Comparison of ENCODE assay signal across 8 cellular contexts in the genomic region with DNA sequence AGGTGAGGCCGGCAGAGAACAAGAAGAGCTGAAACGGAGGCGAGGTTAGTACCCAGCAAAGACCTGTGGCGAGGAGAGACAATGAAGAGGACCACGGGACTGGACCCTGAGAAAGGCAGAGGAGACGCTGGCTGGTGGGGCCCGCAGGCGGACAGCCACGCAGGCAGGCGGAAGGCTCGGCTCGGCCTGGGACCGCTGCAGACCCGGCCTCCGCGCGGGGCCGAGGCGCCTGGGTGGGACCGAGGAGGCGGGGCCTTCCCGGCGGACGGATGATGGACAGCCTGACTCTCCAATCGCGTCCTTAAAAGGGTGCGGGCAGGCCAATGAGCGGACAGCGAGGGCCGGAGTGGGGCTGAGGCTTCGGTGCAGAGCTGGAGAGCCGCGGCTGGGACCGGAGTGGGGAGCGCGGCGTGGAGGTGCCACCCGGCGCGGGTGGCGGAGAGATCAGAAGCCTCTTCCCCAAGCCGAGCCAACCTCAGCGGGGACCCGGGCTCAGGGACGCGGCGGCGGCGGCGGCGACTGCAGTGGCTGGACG. TPM values are rescaled to one million over a fixed set of nuclear protein-coding genes. Genes with fewer than 3 reads are reported as not detected.
A peak's percentile ranks its signal among the peaks of the same experiment; 100 is the strongest.
DNase-seq lines count a peak whose midpoint lies in the region; ATAC-seq and TF ChIP-seq lines count a peak whose summit lies in the region.

A gene (plus strand): TSS at position 366 of the 535 bp plus-strand sequence. CDS start 170 bp downstream, outside the sequence.

- no peaks in the 10 kb centered on the region for H3K9me3 Mint-ChIP-seq in naive thymus-derived CD8-positive, alpha-beta T cell
- H3K9me3 Mint-ChIP-seq in stimulated activated naive B cell treated with anti-CD40 and anti-IgM and Interleukin-4, amounts not matched to agents 10 μg/mL and 1 μg/mL and 100 μg/mL, for 72 hours = no peaks in the 10 kb centered on the region

- ATAC-seq in DND-41 (ENCODE audit: insufficient read depth, low read depth) (peak; percentile 96), GM21737 (IDR thresholded peaks at IDR 0.05; ENCODE audit: unreplicated experiment) (peak; percentile 89)
- peak; percentile 95 to 97 for ATAC-seq in naive thymus-derived CD8-positive, alpha-beta T cell
- peak; percentile 94 to 98 for ATAC-seq in stimulated activated naive B cell treated with anti-CD40 and anti-IgM and Interleukin-4, amounts not matched to agents 10 μg/mL and 1 μg/mL and 100 μg/mL, for 72 hours (replicated peaks)

- POLR2A ChIA-PET in naive thymus-derived CD8-positive, alpha-beta T cell (lab: Charles Lee) = interaction anchor here (1.3 kb wide), 2 partner anchors 13 to 107 kb away, joined by 3 read pairs; no protein-coding TSS in a partner anchor

- peak within 1 kb of the TSS; percentile 95 for H2AFZ ChIP-seq in DND-41 (ENCODE audit: low read depth, low read length)
- H2AFZ ChIP-seq in fibroblast of lung (ENCODE audit: low read length) = peak within 1 kb of the TSS; percentile 96

- H3K36me3 ChIP-seq in DND-41 (ENCODE audit: insufficient read depth, low read length) (peaks cover 9% of the 10 kb centered on the region; the same call in 1 of the 2 replicates), fibroblast of lung (ENCODE audit: control insufficient read depth, insufficient read depth, low read length) (no peaks in the 10 kb centered on the region)

- H3K4me1 Mint-ChIP-seq in naive thymus-derived CD8-positive, alpha-beta T cell = peaks cover 22 to 59% (median 41%) of the 10 kb centered on the region in 4 donors
- peaks cover 49 to 55% of the 10 kb centered on the region in 2 donors for H3K4me1 Mint-ChIP-seq in stimulated activated naive B cell treated with anti-CD40 and anti-IgM and Interleukin-4, amounts not matched to agents 10 μg/mL and 1 μg/mL and 100 μg/mL, for 72 hours

- peak within 1 kb of the TSS; percentile 90 to 98 (median 96) for H3K4me3 Mint-ChIP-seq in naive thymus-derived CD8-positive, alpha-beta T cell
- peak within 1 kb of the TSS; percentile 92 to 99 for H3K4me3 Mint-ChIP-seq in stimulated activated naive B cell treated with anti-CD40 and anti-IgM and Interleukin-4, amounts not matched to agents 10 μg/mL and 1 μg/mL and 100 μg/mL, for 72 hours

- H3K4me2 ChIP-seq in DND-41 (ENCODE audit: insufficient read depth, low read length) = peak within 1 kb of the TSS; percentile 91
- H3K4me2 ChIP-seq in fibroblast of lung (ENCODE audit: extremely low read depth, insufficient read depth, low read length) = peak within 1 kb of the TSS; percentile 88

- DNase-seq in DND-41 (peak; percentile 94), KG1 (lab: John Stamatoyannopoulos, UW) (peak; percentile 70), RKO (ENCODE audit: low spot score) (peak; percentile 90), fibroblast of lung (ENCODE audit: low read depth in 2 of 2) (peak; percentile 95 to 99)
- DNase-seq in activated T-helper 1 cell treated with anti-CD3 and anti-CD28 coated beads, Interleukin-2, amount 50 U/mL, for 16 hours (ENCODE audit: low read depth in 1 of 2, low spot score in 1 of 2) = peak; percentile 84 to 87
- peak; percentile 80 to 96 (median 90) for DNase-seq in naive thymus-derived CD8-positive, alpha-beta T cell
- DNase-seq in stimulated activated naive B cell treated with anti-CD40 and anti-IgM and Interleukin-4, amounts not matched to agents 10 μg/mL and 1 μg/mL and 100 μg/mL, for 72 hours = peak; percentile 93

- peak within 1 kb of the TSS; percentile 68 for H3K27ac ChIP-seq in DND-41 (ENCODE audit: low read length)
- H3K27ac ChIP-seq in fibroblast of lung (ENCODE audit: insufficient read depth, low read length) = peak within 1 kb of the TSS; percentile 83

- peaks cover 0 to 9% (median 0%) of the 10 kb centered on the region in 5 donors for H3K27me3 Mint-ChIP-seq in naive thymus-derived CD8-positive, alpha-beta T cell
- no peaks in the 10 kb centered on the region for H3K27me3 Mint-ChIP-seq in stimulated activated naive B cell treated with anti-CD40 and anti-IgM and Interleukin-4, amounts not matched to agents 10 μg/mL and 1 μg/mL and 100 μg/mL, for 72 hours

- H3K9me3 ChIP-seq in DND-41 (ENCODE audit: insufficient read depth, low read length, severe bottlenecking) = no peaks in the 10 kb centered on the region
- H3K9me3 ChIP-seq in fibroblast of lung (ENCODE audit: control insufficient read depth, insufficient read depth, low read depth, low read length) = no peaks in the 10 kb centered on the region

- H3K27ac Mint-ChIP-seq in naive thymus-derived CD8-positive, alpha-beta T cell = peak within 1 kb of the TSS; percentile 81 to 93 (median 88)
- H3K27ac Mint-ChIP-seq in stimulated activated naive B cell treated with anti-CD40 and anti-IgM and Interleukin-4, amounts not matched to agents 10 μg/mL and 1 μg/mL and 100 μg/mL, for 72 hours = peak within 1 kb of the TSS; percentile 98

- H3K4me3 ChIP-seq in DND-41 (ENCODE audit: low read depth in 1 of 2, low read length in 2 of 2) = peak within 1 kb of the TSS; percentile 71 to 77
- H3K4me3 ChIP-seq in fibroblast of lung (replicated peaks in 1 of 4; ENCODE audit: control extremely low read depth in 1 of 4, insufficient read depth in 1 of 4, low read depth in 3 of 4, low read length in 4 of 4) = peak within 1 kb of the TSS; percentile 71 to 88 (median 73)

- peaks cover 14% of the 10 kb centered on the region for H4K20me1 ChIP-seq in DND-41 (ENCODE audit: insufficient read depth, low read length)
- no peaks in the 10 kb centered on the region for H4K20me1 ChIP-seq in fibroblast of lung (ENCODE audit: control insufficient read depth, extremely low read depth, insufficient read depth, low read length)

- TF ChIP-seq CTCF in DND-41 (IDR thresholded peaks at IDR 0.05; ENCODE audit: borderline replicate concordance, extremely low read depth, low read length, poor library complexity, severe bottlenecking) (no peak), fibroblast of lung (conservative IDR thresholded peaks at IDR 0.05 in 1 of 2, IDR thresholded peaks at IDR 0.05 in 1 of 2; ENCODE audit: low read depth in 1 of 2, low read length in 2 of 2) (no peak)

- peaks cover 52% of the 10 kb centered on the region for H3K4me1 ChIP-seq in DND-41 (ENCODE audit: insufficient read depth, low read length)
- H3K4me1 ChIP-seq in fibroblast of lung (ENCODE audit: control insufficient read depth, extremely low read depth, insufficient read depth, low read length) = peaks cover 2% of the 10 kb centered on the region

- H3K36me3 Mint-ChIP-seq in naive thymus-derived CD8-positive, alpha-beta T cell = no peaks in the 10 kb centered on the region
- peaks cover 8 to 18% of the 10 kb centered on the region in 2 donors for H3K36me3 Mint-ChIP-seq in stimulated activated naive B cell treated with anti-CD40 and anti-IgM and Interleukin-4, amounts not matched to agents 10 μg/mL and 1 μg/mL and 100 μg/mL, for 72 hours

- peak within 1 kb of the TSS; percentile 81 for H3K9ac ChIP-seq in DND-41 (ENCODE audit: low read depth, low read length)
- H3K9ac ChIP-seq in fibroblast of lung (ENCODE audit: insufficient read depth, low read length) = peak within 1 kb of the TSS; percentile 76

- H3K27me3 ChIP-seq in DND-41 (ENCODE audit: insufficient read depth, low read length, poor library complexity) = no peaks in the 10 kb centered on the region
- no peaks in the 10 kb centered on the region for H3K27me3 ChIP-seq in fibroblast of lung (ENCODE audit: control insufficient read depth, insufficient read depth, low read length)

- H3K79me2 ChIP-seq in DND-41 (ENCODE audit: insufficient read depth, low read length) = peaks cover 47% of the 10 kb centered on the region
- peaks cover 43% of the 10 kb centered on the region for H3K79me2 ChIP-seq in fibroblast of lung (ENCODE audit: control insufficient read depth, insufficient read depth, low read length)

RNA-seq across cellular contexts. Expression of the gene that starts here (rescaled TPM):
- total RNA-seq in fibroblast of lung = 81.4 and 86.8 TPM in 2 replicates
- 105 and 158 TPM in 2 replicates for polyA plus RNA-seq in fibroblast of lung
- polyA plus RNA-seq in fibroblast of lung (2012) = 93.6 and 132 TPM in 2 replicates
- 43.0 and 45.3 TPM in 2 replicates for polyA minus RNA-seq in fibroblast of lung (ENCODE audit: low replicate concordance)
- 1 to 10 TPM; 6.9 to 8.3 TPM for total RNA-seq in naive thymus-derived CD8-positive, alpha-beta T cell
- 1 to 10 TPM; 7.9 to 8.9 (median 8.2) TPM for polyA plus RNA-seq in naive thymus-derived CD8-positive, alpha-beta T cell

Comparison
In these comparisons a context has a peak if more than half of its experiments do, and no peak if none do; other contexts are left out.
1. Peak in every context shown above with its lines: DNase-seq, ATAC-seq, H3K4me3 ChIP-seq and H3K27ac ChIP-seq.
2. RNA of the gene that starts here (polyA plus RNA-seq): 93.6 to 158 TPM in fibroblast of lung; 7.9 to 8.9 TPM in naive thymus-derived CD8-positive, alpha-beta T cell; every median in the first group is over 4 times any median in the second.